Comparison of ENCODE assay signal across 8 cellular contexts in the genomic region with DNA sequence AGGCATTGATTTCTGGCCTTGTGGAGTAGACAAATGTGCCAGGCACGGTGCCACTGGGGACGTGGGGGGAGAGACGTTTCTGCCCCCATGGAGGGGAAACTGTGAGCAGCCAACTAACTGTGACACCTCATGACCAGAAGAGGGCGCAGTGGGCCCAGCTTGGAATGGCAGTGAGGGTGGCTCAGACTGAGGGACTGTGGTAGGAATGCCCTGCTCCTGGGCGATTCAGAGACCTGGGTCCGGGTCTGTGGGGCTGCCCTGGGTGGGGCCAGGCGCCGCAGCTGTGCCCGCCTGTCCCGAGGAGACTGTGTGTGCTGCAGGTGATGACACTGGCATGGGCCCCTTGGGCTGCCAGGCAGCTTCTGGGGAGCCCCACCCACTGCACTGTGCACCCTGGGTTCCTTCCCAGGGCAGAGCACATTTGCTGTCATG. TPM values are rescaled to one million over a fixed set of nuclear protein-coding genes. Genes with fewer than 3 reads are reported as not detected.
DNase-seq lines count a peak whose midpoint lies in the region; ATAC-seq and TF ChIP-seq lines count a peak whose summit lies in the region.

No MANE protein-coding gene starts in this region.

- no peak overlapping the region for H3K4me3 ChIP-seq in kidney epithelial cell (ENCODE audit: low read depth, low read length)

- ATAC-seq in GM21447 (IDR thresholded peaks at IDR 0.05; ENCODE audit: unreplicated experiment), result peak; percentile 85

- H3K36me3 ChIP-seq in kidney epithelial cell (ENCODE audit: control insufficient read depth, insufficient read depth, low read length), result no peaks in the 10 kb centered on the region

- peak; percentile 73 for DNase-seq in COLO668 (lab: John Stamatoyannopoulos, UW; ENCODE audit: unreplicated experiment)
- peak; percentile 56 for DNase-seq in NCI-H1105 treated with DMSO at 0.1 percent for 48 hours (lab: John Stamatoyannopoulos, UW)
- DNase-seq in UCSD-AML1 (lab: John Stamatoyannopoulos, UW; ENCODE audit: unreplicated experiment), result peak; percentile 57
- peak; percentile 71 to 77 for DNase-seq in T47D (ENCODE audit: low read depth in 1 of 2, low spot score in 1 of 2)
- DNase-seq in kidney epithelial cell (ENCODE audit: low read depth), result no peak
- DNase-seq in stimulated activated CD4-positive, alpha-beta T cell treated with anti-CD3 and anti-CD28 coated beads, Interleukin-2, amount 100 ng/mL, for 4 hours (ENCODE audit: low read depth), result peak; percentile 52
- no peak for DNase-seq in GF-D8 (lab: John Stamatoyannopoulos, UW)

- H3K27me3 ChIP-seq in kidney epithelial cell (ENCODE audit: control insufficient read depth, insufficient read depth, low read length), result no peaks in the 10 kb centered on the region

- TF ChIP-seq CTCF in kidney epithelial cell (IDR thresholded peaks at IDR 0.05; ENCODE audit: insufficient read depth, low read length, poor library complexity, severe bottlenecking), result peak; percentile 96

- in situ Hi-C loops in T47D (cut with HindIII; ENCODE audit: low pct_unique_long_range_greater_than_20kb, low sequenced_read_pairs), result no loop called here

RNA-seq across cellular contexts. Expression of a gene that starts 7.5 kb away (rescaled TPM):
- 17.8 and 24.5 TPM in 2 replicates for total RNA-seq in kidney epithelial cell

Comparison
In these comparisons a context has a peak if more than half of its experiments do, and no peak if none do; other contexts are left out.
1. DNase-seq: peak in COLO668 (single experiment), NCI-H1105 treated with DMSO at 0.1 percent for 48 hours (single experiment), UCSD-AML1 (single experiment), T47D (2 of 2) and stimulated activated CD4-positive, alpha-beta T cell treated with anti-CD3 and anti-CD28 coated beads, Interleukin-2, amount 100 ng/mL, for 4 hours (single experiment); none in kidney epithelial cell (single experiment) and GF-D8 (single experiment).